Comparison of ENCODE assay signal across 8 cellular contexts in genomic region chr3:194985031-194985578, GRCh38.
DNase-seq lines count a peak whose midpoint lies in the region; ATAC-seq, FAIRE-seq and TF ChIP-seq lines count a peak whose summit lies in the region.

No MANE protein-coding gene starts in this region.

- peaks cover 19% of the 10 kb centered on the region for H3K27me3 Mint-ChIP-seq in T-helper 2 cell treated with Interferon-gamma antibody and Interleukin-4, amounts not matched to agents 5 μg/mL and 100 μg/mL, for 36 hours (ENCODE audit: low read depth)

- no peaks in the 10 kb centered on the region for H3K9me3 Mint-ChIP-seq in T-helper 2 cell treated with Interferon-gamma antibody and Interleukin-4, amounts not matched to agents 5 μg/mL and 100 μg/mL, for 36 hours

- H3K36me3 ChIP-seq in bronchial epithelial cell (ENCODE audit: control insufficient read depth, insufficient read depth, low read length): no peaks in the 10 kb centered on the region
- H3K36me3 ChIP-seq in stomach smooth muscle (ENCODE audit: control insufficient read depth in 2 of 2, insufficient read depth in 2 of 2, low read length in 2 of 2): no peaks in the 10 kb centered on the region

- H3K4me1 ChIP-seq in stomach smooth muscle (ENCODE audit: control insufficient read depth, insufficient read depth, low read length): peaks cover 11% of the 10 kb centered on the region

- no peak overlapping the region for H3K9ac ChIP-seq in stomach smooth muscle (ENCODE audit: low read length in 2 of 2)

- peak; percentile 96 for ATAC-seq in left colon
- ATAC-seq in HG02973 (IDR thresholded peaks at IDR 0.05; ENCODE audit: unreplicated experiment): no peak
- no peak for ATAC-seq in HG02885 (IDR thresholded peaks at IDR 0.05; ENCODE audit: poor library complexity, unreplicated experiment)

- H3K4me1 Mint-ChIP-seq in T-helper 2 cell treated with Interferon-gamma antibody and Interleukin-4, amounts not matched to agents 5 μg/mL and 100 μg/mL, for 36 hours (ENCODE audit: low read depth): no peaks in the 10 kb centered on the region

- no peaks in the 10 kb centered on the region for H3K36me3 Mint-ChIP-seq in T-helper 2 cell treated with Interferon-gamma antibody and Interleukin-4, amounts not matched to agents 5 μg/mL and 100 μg/mL, for 36 hours (ENCODE audit: low read depth)

- no peak overlapping the region for H3K4me3 Mint-ChIP-seq in T-helper 2 cell treated with Interferon-gamma antibody and Interleukin-4, amounts not matched to agents 5 μg/mL and 100 μg/mL, for 36 hours

- peak; percentile 54 for TF ChIP-seq CTCF in bronchial epithelial cell (IDR thresholded peaks at IDR 0.05; ENCODE audit: insufficient read depth, low read length, severe bottlenecking)

- DNase-seq in HuH-7.5 (ENCODE audit: low spot score) (peak; percentile 78), bronchial epithelial cell (ENCODE audit: low read depth) (peak; percentile 57), left colon (peak; percentile 79 to 80)
- no peak for DNase-seq in T-helper 2 cell treated with Interferon-gamma antibody and Interleukin-4, amounts not matched to agents 5 μg/mL and 100 μg/mL, for 36 hours (ENCODE audit: low spot score)
- no peak for DNase-seq in stimulated activated CD4-positive, alpha-beta T cell treated with anti-CD3 and anti-CD28 coated beads, Interleukin-15, amount 100 ng/mL, for 24 hours

- H3K9me3 ChIP-seq in stomach smooth muscle (ENCODE audit: control insufficient read depth in 2 of 2, low read length in 2 of 2): peaks cover 3% of the 10 kb centered on the region in 2 donors

- no peak overlapping the region for H3K4me3 ChIP-seq in bronchial epithelial cell (ENCODE audit: low read depth, low read length)
- H3K4me3 ChIP-seq in stomach smooth muscle (ENCODE audit: low read length in 2 of 2): peak overlapping the region; percentile 35 to 64

- no peak overlapping the region for H3K27ac Mint-ChIP-seq in T-helper 2 cell treated with Interferon-gamma antibody and Interleukin-4, amounts not matched to agents 5 μg/mL and 100 μg/mL, for 36 hours

- FAIRE-seq in bronchial epithelial cell (lab: Jason Lieb, UNC): no peak

- H3K27me3 ChIP-seq in bronchial epithelial cell (ENCODE audit: control insufficient read depth, insufficient read depth, low read length) (no peaks in the 10 kb centered on the region), stomach smooth muscle (ENCODE audit: control insufficient read depth in 1 of 2, insufficient read depth in 2 of 2, low read length in 2 of 2) (no peaks in the 10 kb centered on the region)

- no peak overlapping the region for H3K27ac ChIP-seq in stomach smooth muscle (ENCODE audit: low read length)

- intact Hi-C loops in left colon (cut with DNase I, micrococcal nuclease): no loop called here

Comparison
In these comparisons a context has a peak if more than half of its experiments do, and no peak if none do; other contexts are left out.
1. DNase-seq: peak in HuH-7.5 (single experiment), bronchial epithelial cell (single experiment) and left colon (2 of 2); none in T-helper 2 cell treated with Interferon-gamma antibody and Interleukin-4, amounts not matched to agents 5 μg/mL and 100 μg/mL, for 36 hours (single experiment) and stimulated activated CD4-positive, alpha-beta T cell treated with anti-CD3 and anti-CD28 coated beads, Interleukin-15, amount 100 ng/mL, for 24 hours (single experiment).